ENCODE assay signal across 24 cellular contexts in the genomic region with DNA sequence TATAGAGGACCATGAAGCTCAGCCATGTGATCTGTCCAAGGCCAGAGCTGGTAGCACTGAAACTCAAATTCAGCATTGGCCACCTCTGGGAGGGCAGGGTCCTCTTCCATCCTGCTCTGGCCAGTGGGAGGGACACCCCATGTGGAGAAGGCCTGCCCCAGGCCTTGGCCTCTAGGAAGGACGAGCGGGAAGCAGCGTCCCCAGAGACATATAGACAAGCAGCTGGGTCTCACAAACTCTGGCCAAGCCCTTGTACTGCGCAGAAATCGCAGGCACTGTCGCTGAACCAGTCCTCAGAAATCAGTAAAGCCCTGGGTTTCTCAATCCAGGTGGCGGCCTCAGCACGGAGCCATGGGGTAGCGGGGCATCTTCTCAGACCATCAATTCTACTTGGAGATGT.
DNase-seq lines count a peak whose midpoint lies in the region; ATAC-seq and TF ChIP-seq lines count a peak whose summit lies in the region.
"Had no signal": no experiment of that assay in that cellular context is flagged by ENCODE, and none has a peak within 500 bp of the region (broad histone marks: within the 10 kb centered on the region; RNA-seq: fewer than 3 reads in every experiment).

No MANE protein-coding gene starts in this region.

- H3K27me3 ChIP-seq in left lung = no peaks in the 10 kb centered on the region
- no peaks in the 10 kb centered on the region for H3K27me3 ChIP-seq in thyroid gland
- H3K27me3 ChIP-seq: brain microvascular endothelial cell, stomach had no signal

- TF ChIP-seq POLR2A in NB4 (IDR thresholded peaks at IDR 0.05; ENCODE audit: extremely low read depth, insufficient read length) (no peak), thyroid gland (IDR thresholded peaks at IDR 0.05) (no peak)

- CTCF ChIA-PET in activated CD4-positive, alpha-beta memory T cell treated with anti-CD3 and anti-CD28 coated beads for 36 hours (lab: Charles Lee) = interaction anchor here (0.5 to 2.1 kb wide), 5 partner anchors 11 to 154 kb away, joined by 3 to 7 read pairs (median 3); no protein-coding TSS in a partner anchor
- CTCF ChIA-PET in activated CD4-positive, alpha-beta memory T cell treated with anti-CD3 and anti-CD28 coated beads, Interleukin-2, amount 10 ng/mL, durations not matched to agents 7 days and 5 days (lab: Charles Lee) = interaction anchor here (1.4 to 2.0 kb wide), 2 partner anchors 10 to 12 kb away, joined by 3 to 9 read pairs; no protein-coding TSS in a partner anchor

- H3K36me3 ChIP-seq in left lung = no peaks in the 10 kb centered on the region
- H3K36me3 ChIP-seq in thyroid gland = no peaks in the 10 kb centered on the region
- H3K36me3 ChIP-seq: brain microvascular endothelial cell, stomach had no signal

- intact Hi-C loops in activated CD4-positive, alpha-beta memory T cell treated with anti-CD3 and anti-CD28 coated beads for 36 hours (cut with micrococcal nuclease) = loop anchor here (2.0 kb wide), 2 partner anchors 17 to 77 kb away; no protein-coding TSS in a partner anchor
- intact Hi-C loops in left lung (cut with DNase I) = no loop called here
- intact Hi-C loops in thyroid gland (cut with DNase I) = no loop called here

- H3K4me3 Mint-ChIP-seq in activated CD4-positive, alpha-beta memory T cell treated with anti-CD3 and anti-CD28 coated beads for 36 hours = peak overlapping the region; percentile 66
- H3K4me3 Mint-ChIP-seq in activated CD4-positive, alpha-beta memory T cell treated with anti-CD3 and anti-CD28 coated beads, Interleukin-2, amount 10 ng/mL, durations not matched to agents 7 days and 5 days = no peak overlapping the region
- H3K4me3 Mint-ChIP-seq in stimulated activated effector memory CD8-positive, alpha-beta T cell treated with anti-CD3 and anti-CD28 coated beads, Interleukin-12 subunit alpha, Interleukin-12 subunit beta, amount 100 ng/mL, for 72 hours = peak overlapping the region; percentile 71
- H3K4me3 Mint-ChIP-seq: endodermal cell had no signal

- H3K4me1 Mint-ChIP-seq in activated CD4-positive, alpha-beta memory T cell treated with anti-CD3 and anti-CD28 coated beads for 36 hours (ENCODE audit: low read depth) = peaks cover 71% of the 10 kb centered on the region
- peaks cover 67% of the 10 kb centered on the region for H3K4me1 Mint-ChIP-seq in activated CD4-positive, alpha-beta memory T cell treated with anti-CD3 and anti-CD28 coated beads, Interleukin-2, amount 10 ng/mL, durations not matched to agents 7 days and 5 days
- H3K4me1 Mint-ChIP-seq in stimulated activated effector memory CD8-positive, alpha-beta T cell treated with anti-CD3 and anti-CD28 coated beads, Interleukin-12 subunit alpha, Interleukin-12 subunit beta, amount 100 ng/mL, for 72 hours = peaks cover 93% of the 10 kb centered on the region

- H3K27ac ChIP-seq in left lung (peak overlapping the region; percentile 80 to 96), thyroid gland (no peak overlapping the region)
- H3K27ac ChIP-seq: SK-N-MC had no signal

- H3K9me3 Mint-ChIP-seq in activated CD4-positive, alpha-beta memory T cell treated with anti-CD3 and anti-CD28 coated beads for 36 hours = no peaks in the 10 kb centered on the region
- no peaks in the 10 kb centered on the region for H3K9me3 Mint-ChIP-seq in activated CD4-positive, alpha-beta memory T cell treated with anti-CD3 and anti-CD28 coated beads, Interleukin-2, amount 10 ng/mL, durations not matched to agents 7 days and 5 days
- no peaks in the 10 kb centered on the region for H3K9me3 Mint-ChIP-seq in stimulated activated effector memory CD8-positive, alpha-beta T cell treated with anti-CD3 and anti-CD28 coated beads, Interleukin-12 subunit alpha, Interleukin-12 subunit beta, amount 100 ng/mL, for 72 hours
- H3K9me3 Mint-ChIP-seq: endodermal cell; naive thymus-derived CD4-positive, alpha-beta T cell had no signal

- POLR2A ChIA-PET in activated CD4-positive, alpha-beta memory T cell treated with anti-CD3 and anti-CD28 coated beads for 36 hours (lab: Charles Lee) = interaction anchor here (1.6 to 2.4 kb wide), 5 partner anchors 9 to 75 kb away, joined by 4 to 16 read pairs (median 8); no protein-coding TSS in a partner anchor
- POLR2A ChIA-PET in activated CD4-positive, alpha-beta memory T cell treated with anti-CD3 and anti-CD28 coated beads, Interleukin-2, amount 10 ng/mL, durations not matched to agents 7 days and 5 days (lab: Charles Lee) = interaction anchor here (0.8 to 4.0 kb wide), 6 partner anchors 11 to 154 kb away, joined by 3 to 19 read pairs (median 15); no protein-coding TSS in a partner anchor

- peak overlapping the region; percentile 63 for H3K4me3 ChIP-seq in NB4 (ENCODE audit: low read depth, low read length)
- H3K4me3 ChIP-seq in left lung = no peak overlapping the region
- H3K4me3 ChIP-seq in thyroid gland (replicated peaks in 1 of 3) = no peak overlapping the region
- H3K4me3 ChIP-seq: SK-N-MC, stomach had no signal

- peak overlapping the region; percentile 92 for H3K27ac Mint-ChIP-seq in activated CD4-positive, alpha-beta memory T cell treated with anti-CD3 and anti-CD28 coated beads for 36 hours
- H3K27ac Mint-ChIP-seq in activated CD4-positive, alpha-beta memory T cell treated with anti-CD3 and anti-CD28 coated beads, Interleukin-2, amount 10 ng/mL, durations not matched to agents 7 days and 5 days = no peak overlapping the region
- peak overlapping the region; percentile 97 for H3K27ac Mint-ChIP-seq in stimulated activated effector memory CD8-positive, alpha-beta T cell treated with anti-CD3 and anti-CD28 coated beads, Interleukin-12 subunit alpha, Interleukin-12 subunit beta, amount 100 ng/mL, for 72 hours
- H3K27ac Mint-ChIP-seq: endodermal cell had no signal

- no peaks in the 10 kb centered on the region for H3K27me3 Mint-ChIP-seq in activated CD4-positive, alpha-beta memory T cell treated with anti-CD3 and anti-CD28 coated beads for 36 hours
- H3K27me3 Mint-ChIP-seq in activated CD4-positive, alpha-beta memory T cell treated with anti-CD3 and anti-CD28 coated beads, Interleukin-2, amount 10 ng/mL, durations not matched to agents 7 days and 5 days = no peaks in the 10 kb centered on the region
- H3K27me3 Mint-ChIP-seq: naive thymus-derived CD4-positive, alpha-beta T cell had no signal

- H3K36me3 Mint-ChIP-seq in activated CD4-positive, alpha-beta memory T cell treated with anti-CD3 and anti-CD28 coated beads for 36 hours = no peaks in the 10 kb centered on the region
- H3K36me3 Mint-ChIP-seq in activated CD4-positive, alpha-beta memory T cell treated with anti-CD3 and anti-CD28 coated beads, Interleukin-2, amount 10 ng/mL, durations not matched to agents 7 days and 5 days (ENCODE audit: low read depth) = no peaks in the 10 kb centered on the region
- peaks cover 10% of the 10 kb centered on the region for H3K36me3 Mint-ChIP-seq in stimulated activated effector memory CD8-positive, alpha-beta T cell treated with anti-CD3 and anti-CD28 coated beads, Interleukin-12 subunit alpha, Interleukin-12 subunit beta, amount 100 ng/mL, for 72 hours

- 93 to 99% methylated on average over 9 of the region's 9 CpGs for WGBS in thyroid gland, 2 donors

- no peak for DNase-seq in activated CD4-positive, alpha-beta memory T cell treated with anti-CD3 and anti-CD28 coated beads for 36 hours
- no peak for DNase-seq in activated CD4-positive, alpha-beta memory T cell treated with anti-CD3 and anti-CD28 coated beads, Interleukin-2, amount 10 ng/mL, durations not matched to agents 7 days and 5 days
- DNase-seq in NB4 (ENCODE audit: low read depth) = no peak
- no peak for DNase-seq in left lung
- no peak for DNase-seq in stimulated activated effector memory CD8-positive, alpha-beta T cell treated with anti-CD3 and anti-CD28 coated beads, Interleukin-12 subunit alpha, Interleukin-12 subunit beta, amount 100 ng/mL, for 72 hours (ENCODE audit: low spot score in 2 of 2)
- DNase-seq in activated gamma-delta T cell treated with Interleukin-2 at 50 U/mL for 16 hours = no peak
- DNase-seq in activated T-cell treated with anti-CD3 and anti-CD28 coated beads for 4 hours = no peak
- DNase-seq in thyroid gland = no peak
- DNase-seq: activated CD8-positive, alpha-beta memory T cell treated with anti-CD3 and anti-CD28 coated beads, Interleukin-2, amount 50 U/mL, for 4 hours; Calu3; endodermal cell; kidney glomerular epithelial cell; mammary epithelial cell; naive thymus-derived CD4-positive, alpha-beta T cell; NCI-H1417 treated with DMSO at 0.1 percent for 48 hours; NCI-H510A treated with DMSO at 0.1 percent for 48 hours; NK-92 treated with Interleukin-12 subunit alpha and Interleukin-12 subunit beta, amount 100 ng/mL, for 24 hours; stimulated activated CD4-positive, alpha-beta T cell treated with anti-CD3 and anti-CD28 coated beads, Interleukin-1b, Interleukin-23, amount 100 ng/mL, for 48 hours; stomach; T1000; trophoblast cell had no signal

- TF ChIP-seq CTCF in NB4 (IDR thresholded peaks at IDR 0.05; ENCODE audit: low read depth, low read length) (no peak), left lung (IDR thresholded peaks at IDR 0.05) (no peak), thyroid gland (IDR thresholded peaks at IDR 0.05) (no peak)

- ATAC-seq in left lung = no peak
- no peak for ATAC-seq in stimulated activated effector memory CD8-positive, alpha-beta T cell treated with anti-CD3 and anti-CD28 coated beads, Interleukin-12 subunit alpha, Interleukin-12 subunit beta, amount 100 ng/mL, for 72 hours
- ATAC-seq: activated CD4-positive, CD25-positive, alpha-beta regulatory T cell treated with anti-CD3 and anti-CD28 coated beads, Interleukin-2, amount 50 U/mL, for 24 hours; naive thymus-derived CD4-positive, alpha-beta T cell had no signal

- H3K9me3 ChIP-seq in left lung = no peaks in the 10 kb centered on the region
- no peaks in the 10 kb centered on the region for H3K9me3 ChIP-seq in thyroid gland
- H3K9me3 ChIP-seq: stomach had no signal

- H3K4me1 ChIP-seq in left lung (peaks cover 34 to 85% of the 10 kb centered on the region in 2 donors), thyroid gland (peaks cover 15 to 18% of the 10 kb centered on the region in 2 donors)

Comparison
In these comparisons a context has a peak if more than half of its experiments do, and no peak if none do; other contexts are left out.
1. H3K27ac ChIP-seq: peak in left lung (2 of 2); none in thyroid gland (0 of 3).